8 cellular contexts compared by ENCODE assay signal in genomic region chr18:42113529-42114191, GRCh38.
DNase-seq lines count a peak whose midpoint lies in the region; ATAC-seq and TF ChIP-seq lines count a peak whose summit lies in the region.

No MANE protein-coding gene starts in this region.

- TF ChIP-seq CTCF in esophagus squamous epithelium (IDR thresholded peaks at IDR 0.05) = no peak

- H3K4me3 ChIP-seq in esophagus squamous epithelium = no peak overlapping the region

- intact Hi-C loops in esophagus squamous epithelium (cut with DNase I) = no loop called here

- H3K9me3 ChIP-seq in esophagus squamous epithelium = no peaks in the 10 kb centered on the region

- WGBS in esophagus squamous epithelium, 2 donors = 50 to 57% methylated on average over 5 of the region's 5 CpGs

- H3K36me3 ChIP-seq in esophagus squamous epithelium = no peaks in the 10 kb centered on the region

- H3K27ac ChIP-seq in esophagus squamous epithelium = no peak overlapping the region

- DNase-seq in SIG-M5 (lab: John Stamatoyannopoulos, UW) = peak; percentile 44
- DNase-seq in globus pallidus (ENCODE audit: low spot score) = peak; percentile 6
- no peak for DNase-seq in activated CD8-positive, alpha-beta memory T cell treated with anti-CD3 and anti-CD28 coated beads, Interleukin-2, amount 50 U/mL, for 4 hours
- no peak for DNase-seq in stimulated activated CD8-positive, alpha-beta memory T cell treated with anti-CD3 and anti-CD28 coated beads, Interleukin-4, amount 100 ng/mL, for 48 hours
- no peak for DNase-seq in NCI-H524 treated with DMSO at 0.1 percent for 48 hours (lab: John Stamatoyannopoulos, UW)
- no peak for DNase-seq in esophagus squamous epithelium (lab: John Stamatoyannopoulos, UW)

- no peak for TF ChIP-seq POLR2A in esophagus squamous epithelium (IDR thresholded peaks at IDR 0.05)

- H3K4me1 ChIP-seq in esophagus squamous epithelium = peaks cover 0 to 9% (median 5%) of the 10 kb centered on the region in 3 donors

- no peaks in the 10 kb centered on the region for H3K27me3 ChIP-seq in esophagus squamous epithelium

- peak; percentile 62 for ATAC-seq in GM18858 (IDR thresholded peaks at IDR 0.05; ENCODE audit: unreplicated experiment)
- peak; percentile 56 for ATAC-seq in HG02852 (IDR thresholded peaks at IDR 0.05; ENCODE audit: unreplicated experiment)

Comparison
In these comparisons a context has a peak if more than half of its experiments do, and no peak if none do; other contexts are left out.
1. DNase-seq: peak in SIG-M5 (single experiment) and globus pallidus (single experiment); none in activated CD8-positive, alpha-beta memory T cell treated with anti-CD3 and anti-CD28 coated beads, Interleukin-2, amount 50 U/mL, for 4 hours (single experiment), stimulated activated CD8-positive, alpha-beta memory T cell treated with anti-CD3 and anti-CD28 coated beads, Interleukin-4, amount 100 ng/mL, for 48 hours (single experiment), NCI-H524 treated with DMSO at 0.1 percent for 48 hours (single experiment) and esophagus squamous epithelium (single experiment).